1 cellular context compared by ENCODE assay signal in the genomic region with DNA sequence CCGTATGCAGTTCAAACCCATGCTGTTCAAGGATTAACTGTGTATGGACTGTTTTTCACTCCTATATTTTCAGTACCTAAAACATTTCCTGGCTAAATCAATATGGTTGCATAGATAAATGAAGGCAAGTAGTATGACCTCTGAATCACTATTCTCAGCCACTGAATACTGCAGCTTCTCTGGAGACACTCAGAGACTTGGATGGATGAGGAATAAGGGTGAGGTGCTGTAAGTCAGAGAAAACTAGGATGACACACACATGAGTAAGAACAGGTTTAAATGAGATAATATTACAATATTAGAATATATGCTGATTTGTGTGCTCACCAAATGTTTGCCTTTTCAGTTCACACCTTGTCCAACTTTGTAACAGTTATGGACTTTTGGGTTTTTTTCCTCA.
TF ChIP-seq lines count a peak whose summit lies in the region.

No MANE protein-coding gene starts in this region.

TF ChIP-seq in HCT116, 20 proteins besides CTCF, POLR2A, EP300 and RAD21 (continued from another document):
- TF ChIP-seq, protein P1, sequence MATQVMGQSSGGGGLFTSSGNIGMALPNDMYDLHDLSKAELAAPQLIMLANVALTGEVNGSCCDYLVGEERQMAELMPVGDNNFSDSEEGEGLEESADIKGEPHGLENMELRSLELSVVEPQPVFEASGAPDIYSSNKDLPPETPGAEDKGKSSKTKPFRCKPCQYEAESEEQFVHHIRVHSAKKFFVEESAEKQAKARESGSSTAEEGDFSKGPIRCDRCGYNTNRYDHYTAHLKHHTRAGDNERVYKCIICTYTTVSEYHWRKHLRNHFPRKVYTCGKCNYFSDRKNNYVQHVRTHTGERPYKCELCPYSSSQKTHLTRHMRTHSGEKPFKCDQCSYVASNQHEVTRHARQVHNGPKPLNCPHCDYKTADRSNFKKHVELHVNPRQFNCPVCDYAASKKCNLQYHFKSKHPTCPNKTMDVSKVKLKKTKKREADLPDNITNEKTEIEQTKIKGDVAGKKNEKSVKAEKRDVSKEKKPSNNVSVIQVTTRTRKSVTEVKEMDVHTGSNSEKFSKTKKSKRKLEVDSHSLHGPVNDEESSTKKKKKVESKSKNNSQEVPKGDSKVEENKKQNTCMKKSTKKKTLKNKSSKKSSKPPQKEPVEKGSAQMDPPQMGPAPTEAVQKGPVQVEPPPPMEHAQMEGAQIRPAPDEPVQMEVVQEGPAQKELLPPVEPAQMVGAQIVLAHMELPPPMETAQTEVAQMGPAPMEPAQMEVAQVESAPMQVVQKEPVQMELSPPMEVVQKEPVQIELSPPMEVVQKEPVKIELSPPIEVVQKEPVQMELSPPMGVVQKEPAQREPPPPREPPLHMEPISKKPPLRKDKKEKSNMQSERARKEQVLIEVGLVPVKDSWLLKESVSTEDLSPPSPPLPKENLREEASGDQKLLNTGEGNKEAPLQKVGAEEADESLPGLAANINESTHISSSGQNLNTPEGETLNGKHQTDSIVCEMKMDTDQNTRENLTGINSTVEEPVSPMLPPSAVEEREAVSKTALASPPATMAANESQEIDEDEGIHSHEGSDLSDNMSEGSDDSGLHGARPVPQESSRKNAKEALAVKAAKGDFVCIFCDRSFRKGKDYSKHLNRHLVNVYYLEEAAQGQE (IDR thresholded peaks at IDR 0.05; ENCODE audit: low read depth): no peak
- no peak for TF ChIP-seq SP1 (IDR thresholded peaks at IDR 0.05; ENCODE audit: low read depth)
- no peak for TF ChIP-seq SIN3A (IDR thresholded peaks at IDR 0.05; ENCODE audit: low read depth)
- no peak for TF ChIP-seq POLR2AphosphoS5 (IDR thresholded peaks at IDR 0.05; ENCODE audit: low read depth, low read length)
- no peak for TF ChIP-seq TCF7L2 (IDR thresholded peaks at IDR 0.05; ENCODE audit: borderline replicate concordance, extremely low read depth, insufficient read depth, insufficient read length)
- TF ChIP-seq EGR1 (IDR thresholded peaks at IDR 0.05; ENCODE audit: low read depth): no peak
- TF ChIP-seq, protein P2, sequence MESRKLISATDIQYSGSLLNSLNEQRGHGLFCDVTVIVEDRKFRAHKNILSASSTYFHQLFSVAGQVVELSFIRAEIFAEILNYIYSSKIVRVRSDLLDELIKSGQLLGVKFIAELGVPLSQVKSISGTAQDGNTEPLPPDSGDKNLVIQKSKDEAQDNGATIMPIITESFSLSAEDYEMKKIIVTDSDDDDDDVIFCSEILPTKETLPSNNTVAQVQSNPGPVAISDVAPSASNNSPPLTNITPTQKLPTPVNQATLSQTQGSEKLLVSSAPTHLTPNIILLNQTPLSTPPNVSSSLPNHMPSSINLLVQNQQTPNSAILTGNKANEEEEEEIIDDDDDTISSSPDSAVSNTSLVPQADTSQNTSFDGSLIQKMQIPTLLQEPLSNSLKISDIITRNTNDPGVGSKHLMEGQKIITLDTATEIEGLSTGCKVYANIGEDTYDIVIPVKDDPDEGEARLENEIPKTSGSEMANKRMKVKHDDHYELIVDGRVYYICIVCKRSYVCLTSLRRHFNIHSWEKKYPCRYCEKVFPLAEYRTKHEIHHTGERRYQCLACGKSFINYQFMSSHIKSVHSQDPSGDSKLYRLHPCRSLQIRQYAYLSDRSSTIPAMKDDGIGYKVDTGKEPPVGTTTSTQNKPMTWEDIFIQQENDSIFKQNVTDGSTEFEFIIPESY (IDR thresholded peaks at IDR 0.05; ENCODE audit: extremely low read depth, insufficient replicate concordance, low read length): no peak
- TF ChIP-seq CEBPB (IDR thresholded peaks at IDR 0.05; ENCODE audit: low read depth): no peak
- no peak for TF ChIP-seq SRF (IDR thresholded peaks at IDR 0.05; ENCODE audit: low read depth)
- TF ChIP-seq, protein P3, sequence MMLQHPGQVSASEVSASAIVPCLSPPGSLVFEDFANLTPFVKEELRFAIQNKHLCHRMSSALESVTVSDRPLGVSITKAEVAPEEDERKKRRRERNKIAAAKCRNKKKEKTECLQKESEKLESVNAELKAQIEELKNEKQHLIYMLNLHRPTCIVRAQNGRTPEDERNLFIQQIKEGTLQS (IDR thresholded peaks at IDR 0.05): no peak
- TF ChIP-seq EZH2 (IDR thresholded peaks at IDR 0.05): no peak
- TF ChIP-seq EZH2phosphoT487 (IDR thresholded peaks at IDR 0.05; ENCODE audit: borderline replicate concordance): no peak
- 0 out of 2 replicates have a peak, but pooled peaks have one; percentile 47 for TF ChIP-seq FOSL1 (IDR thresholded peaks at IDR 0.05; ENCODE audit: low read depth)
- TF ChIP-seq CBX3 (IDR thresholded peaks at IDR 0.05; ENCODE audit: low read depth): peak; percentile 43; the same call in 1 of the 2 replicates
- TF ChIP-seq ZNF274 (IDR thresholded peaks at IDR 0.05; ENCODE audit: low read depth, low read length): no peak
- no peak for TF ChIP-seq YY1 (IDR thresholded peaks at IDR 0.05; ENCODE audit: extremely low read depth, insufficient replicate concordance, low read depth, low read length)
- TF ChIP-seq, protein P4, sequence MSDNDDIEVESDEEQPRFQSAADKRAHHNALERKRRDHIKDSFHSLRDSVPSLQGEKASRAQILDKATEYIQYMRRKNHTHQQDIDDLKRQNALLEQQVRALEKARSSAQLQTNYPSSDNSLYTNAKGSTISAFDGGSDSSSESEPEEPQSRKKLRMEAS (IDR thresholded peaks at IDR 0.05): no peak
